ENCODE assay signal across 19 cellular contexts in genomic region chr6:127857051-127857637, GRCh38. TPM values are rescaled to one million over a fixed set of nuclear protein-coding genes. Genes with fewer than 3 reads are reported as not detected.
DNase-seq lines count a peak whose midpoint lies in the region; ATAC-seq and TF ChIP-seq lines count a peak whose summit lies in the region.
"Had no signal": no experiment of that assay in that cellular context is flagged by ENCODE, and none has a peak within 500 bp of the region (broad histone marks: within the 10 kb centered on the region; RNA-seq: fewer than 3 reads in every experiment).

No MANE protein-coding gene starts in this region.

- H3K4me3 ChIP-seq in PC-9 = no peak overlapping the region
- no peak overlapping the region for H3K4me3 ChIP-seq in foreskin fibroblast (ENCODE audit: low read depth in 1 of 2, low read length in 2 of 2)
- H3K4me3 ChIP-seq: body of pancreas, colonic mucosa, gastrocnemius medialis, GM12878, ovary, sigmoid colon, SJSA1, suprapubic skin had no signal

- no peaks in the 10 kb centered on the region for H3K4me1 ChIP-seq in PC-9 (replicated peaks; ENCODE audit: insufficient read depth)
- H3K4me1 ChIP-seq: body of pancreas, colonic mucosa, gastrocnemius medialis, sigmoid colon, SJSA1, suprapubic skin had no signal

- H3K4me1 Mint-ChIP-seq in stimulated activated naive CD8-positive, alpha-beta T cell treated with anti-CD3 and anti-CD28 coated beads, Interleukin-15, Interleukin-2, amounts not matched to agents 100 ng/mL and 50 ng/mL, for 24 hours (ENCODE audit: low read depth) = peaks cover 75% of the 10 kb centered on the region
- H3K4me1 Mint-ChIP-seq in central memory CD8-positive, alpha-beta T cell = peaks cover 67% of the 10 kb centered on the region

- intact Hi-C loops in PC-9 (cut with micrococcal nuclease; ENCODE audit: unreplicated experiment) = loop anchor here (5.0 kb wide), 2 partner anchors 115 to 875 kb away; no protein-coding TSS in a partner anchor

- no peaks in the 10 kb centered on the region for H4K20me1 ChIP-seq in PC-9 (ENCODE audit: insufficient read depth)

- POLR2A ChIA-PET in PC-9 (lab: Charles Lee; ENCODE audit: unreplicated experiment) = no interaction called here

- no peak for DNase-seq in stimulated activated naive CD8-positive, alpha-beta T cell treated with anti-CD3 and anti-CD28 coated beads, Interleukin-15, Interleukin-2, amounts not matched to agents 100 U/mL and 50 U/mL, for 24 hours
- no peak for DNase-seq in PC-9
- no peak for DNase-seq in central memory CD8-positive, alpha-beta T cell (ENCODE audit: low spot score in 2 of 2)
- DNase-seq in foreskin fibroblast = no peak
- no peak for DNase-seq in GM10266 (ENCODE audit: extremely low spot score)
- DNase-seq: body of pancreas, colonic mucosa, gastrocnemius medialis, left ventricle myocardium superior, NCI-H1048, NCI-H2107, ovary, sigmoid colon had no signal

- no peak overlapping the region for H3K27ac ChIP-seq in PC-9
- H3K27ac ChIP-seq: body of pancreas, colonic mucosa, gastrocnemius medialis, ovary, sigmoid colon, SJSA1, suprapubic skin had no signal

- no peaks in the 10 kb centered on the region for H3K36me3 Mint-ChIP-seq in stimulated activated naive CD8-positive, alpha-beta T cell treated with anti-CD3 and anti-CD28 coated beads, Interleukin-15, Interleukin-2, amounts not matched to agents 100 ng/mL and 50 ng/mL, for 24 hours (ENCODE audit: low read depth)
- peaks cover 21% of the 10 kb centered on the region for H3K36me3 Mint-ChIP-seq in central memory CD8-positive, alpha-beta T cell (ENCODE audit: insufficient read depth)

- no peaks in the 10 kb centered on the region for H3K27me3 ChIP-seq in PC-9 (ENCODE audit: insufficient read depth, low read depth)
- H3K27me3 ChIP-seq: body of pancreas, colonic mucosa, gastrocnemius medialis, ovary, sigmoid colon, SJSA1, suprapubic skin had no signal

- no peaks in the 10 kb centered on the region for H3K9me2 ChIP-seq in PC-9 (ENCODE audit: insufficient read depth)

- no peaks in the 10 kb centered on the region for H3K9me3 ChIP-seq in PC-9 (ENCODE audit: insufficient read depth, low read depth)
- H3K9me3 ChIP-seq: body of pancreas, colonic mucosa, gastrocnemius medialis, ovary, sigmoid colon, SJSA1, suprapubic skin had no signal

- no peaks in the 10 kb centered on the region for H3F3A ChIP-seq in PC-9 (ENCODE audit: insufficient read depth, low read depth)

- no peaks in the 10 kb centered on the region for H3K9me3 Mint-ChIP-seq in stimulated activated naive CD8-positive, alpha-beta T cell treated with anti-CD3 and anti-CD28 coated beads, Interleukin-15, Interleukin-2, amounts not matched to agents 100 ng/mL and 50 ng/mL, for 24 hours
- H3K9me3 Mint-ChIP-seq in central memory CD8-positive, alpha-beta T cell = no peaks in the 10 kb centered on the region

- peak overlapping the region; percentile 91 for H3K27ac Mint-ChIP-seq in stimulated activated naive CD8-positive, alpha-beta T cell treated with anti-CD3 and anti-CD28 coated beads, Interleukin-15, Interleukin-2, amounts not matched to agents 100 ng/mL and 50 ng/mL, for 24 hours
- H3K27ac Mint-ChIP-seq in central memory CD8-positive, alpha-beta T cell (ENCODE audit: low read depth) = peak overlapping the region; percentile 27

- no peaks in the 10 kb centered on the region for H3K36me3 ChIP-seq in PC-9 (ENCODE audit: low read depth)
- H3K36me3 ChIP-seq: colonic mucosa, gastrocnemius medialis, ovary, sigmoid colon, SJSA1, suprapubic skin had no signal

- H3K4me2 ChIP-seq in PC-9 = no peak overlapping the region

- CTCF ChIA-PET in PC-9 (lab: Charles Lee) = no interaction called here

- H3K27me3 Mint-ChIP-seq in stimulated activated naive CD8-positive, alpha-beta T cell treated with anti-CD3 and anti-CD28 coated beads, Interleukin-15, Interleukin-2, amounts not matched to agents 100 ng/mL and 50 ng/mL, for 24 hours = no peaks in the 10 kb centered on the region
- H3K27me3 Mint-ChIP-seq in central memory CD8-positive, alpha-beta T cell = no peaks in the 10 kb centered on the region

- H3K4me3 Mint-ChIP-seq in stimulated activated naive CD8-positive, alpha-beta T cell treated with anti-CD3 and anti-CD28 coated beads, Interleukin-15, Interleukin-2, amounts not matched to agents 100 ng/mL and 50 ng/mL, for 24 hours = peak overlapping the region; percentile 55
- peak overlapping the region; percentile 10 for H3K4me3 Mint-ChIP-seq in central memory CD8-positive, alpha-beta T cell

- 0 out of 2 replicates have a peak overlapping the region, but pooled peaks have one; percentile 29 for H2AFZ ChIP-seq in PC-9

- no peaks in the 10 kb centered on the region for H3K79me2 ChIP-seq in PC-9 (ENCODE audit: low read depth)

- no TSS peak for BruUV-seq in PC-9 (replicated peaks; lab: Mats Ljungman, UMichigan)

- no peak for TF ChIP-seq CTCF in PC-9 (conservative IDR thresholded peaks at IDR 0.05)
- TF ChIP-seq CTCF in foreskin fibroblast (IDR thresholded peaks at IDR 0.05; ENCODE audit: low read depth, low read length) = no peak
- TF ChIP-seq CTCF in GM10266 (IDR thresholded peaks at IDR 0.05; ENCODE audit: control insufficient read depth, insufficient read depth, low read depth, missing control alignments) = no peak

- no peak for ATAC-seq in stimulated activated naive CD8-positive, alpha-beta T cell treated with anti-CD3 and anti-CD28 coated beads, Interleukin-15, Interleukin-2, amounts not matched to agents 100 U/mL and 50 U/mL, for 24 hours
- no peak for ATAC-seq in central memory CD8-positive, alpha-beta T cell (replicated peaks; ENCODE audit: extremely low read depth, poor library complexity, severe bottlenecking)
- ATAC-seq in HG02623 (IDR thresholded peaks at IDR 0.05; ENCODE audit: unreplicated experiment) (no peak), HG02678 (IDR thresholded peaks at IDR 0.05; ENCODE audit: unreplicated experiment) (no peak)
- ATAC-seq: body of pancreas, gastrocnemius medialis, GM12878, left ventricle myocardium superior had no signal

RNA-seq across cellular contexts. Expression of gene THEMIS, which starts 43.7 kb away (rescaled TPM):
- total RNA-seq in PC-9 (2021) = not detected in 2 replicates
- total RNA-seq: SJSA1 had no signal
